In genomic region chr14:76371066-76371465, GRCh38 we compare ENCODE assay signal across 24 cellular contexts. TPM values are rescaled to one million over a fixed set of nuclear protein-coding genes. Genes with fewer than 3 reads are reported as not detected.
"Had no signal": no experiment of that assay in that cellular context is flagged by ENCODE, and none has a peak within 500 bp of the region (broad histone marks: within the 10 kb centered on the region; RNA-seq: fewer than 3 reads in every experiment).

No MANE protein-coding gene starts in this region.

- H3K36me3 ChIP-seq: SJSA1 had no signal

- ATAC-seq: K562, T-helper 17 cell had no signal

- H3K4me3 ChIP-seq: K562, SJSA1, SK-N-MC had no signal

- H3K27ac ChIP-seq: HL-60, KMS-11, SJSA1, SK-N-MC had no signal

- DNase-seq: Kasumi-1, MM.1S, NCI-H1048, NCI-H1105, NCI-H1436, NCI-H1694 treated with DMSO at 0.1 percent for 48 hours, NCI-H1930, NCI-H2081, NCI-H2107, NCI-H2227 treated with DMSO at 0.1 percent for 48 hours, NCI-H524 treated with DMSO at 0.1 percent for 48 hours, NCI-H774, Right ventricle myocardium superior, RPMI8226, SIG-M5, T-helper 1 cell, T-helper 17 cell had no signal

- H3K4me1 ChIP-seq: SJSA1 had no signal

- H3K9me3 ChIP-seq: SJSA1 had no signal

RNA-seq across cellular contexts. Expression of gene ESRRB, which starts 4.9 kb away (rescaled TPM):
- total RNA-seq: M059J had no signal
- polyA plus RNA-seq: IgD-negative memory B cell had no signal
